ENCODE assay signal across 10 cellular contexts in genomic region chr18:48715651-48716354, GRCh38.
DNase-seq lines count a peak whose midpoint lies in the region; ATAC-seq, FAIRE-seq and TF ChIP-seq lines count a peak whose summit lies in the region.
"Had no signal": no experiment of that assay in that cellular context is flagged by ENCODE, and none has a peak within 500 bp of the region (broad histone marks: within the 10 kb centered on the region; RNA-seq: fewer than 3 reads in every experiment).

No MANE protein-coding gene starts in this region.

- POLR2A ChIA-PET in activated B cell treated with CpG ODN at 0.5 μM for 24 hours (lab: Charles Lee) = no interaction called here

- peak; percentile 86 for FAIRE-seq in GM12892 (lab: Jason Lieb, UNC)

- peaks cover 4% of the 10 kb centered on the region for H3K36me3 Mint-ChIP-seq in activated B cell treated with CpG ODN at 0.5 μM for 24 hours (ENCODE audit: low read depth)
- H3K36me3 Mint-ChIP-seq in natural killer cell = no peaks in the 10 kb centered on the region
- peaks cover 13% of the 10 kb centered on the region for H3K36me3 Mint-ChIP-seq in glutamatergic neuron (ENCODE audit: unreplicated experiment)

- peaks cover 4% of the 10 kb centered on the region for H3K9me3 Mint-ChIP-seq in activated B cell treated with CpG ODN at 0.5 μM for 24 hours
- H3K9me3 Mint-ChIP-seq in natural killer cell = no peaks in the 10 kb centered on the region
- H3K9me3 Mint-ChIP-seq in glutamatergic neuron (ENCODE audit: unreplicated experiment) = peaks cover 11% of the 10 kb centered on the region

- H3K27me3 Mint-ChIP-seq in activated B cell treated with CpG ODN at 0.5 μM for 24 hours (no peaks in the 10 kb centered on the region), natural killer cell (ENCODE audit: low read depth in 2 of 2) (no peaks in the 10 kb centered on the region), glutamatergic neuron (ENCODE audit: unreplicated experiment) (peaks cover 3% of the 10 kb centered on the region)

- no peak overlapping the region for H3K27ac Mint-ChIP-seq in activated B cell treated with CpG ODN at 0.5 μM for 24 hours
- H3K27ac Mint-ChIP-seq in natural killer cell = peak overlapping the region in 1 of 2 donors; percentile 10
- no peak overlapping the region for H3K27ac Mint-ChIP-seq in glutamatergic neuron (ENCODE audit: unreplicated experiment)

- DNase-seq in GM12892 (ENCODE audit: insufficient read length) = no peak
- DNase-seq in activated B cell treated with CpG ODN at 0.5 μM for 24 hours = no peak
- no peak for DNase-seq in natural killer cell
- no peak for DNase-seq in glutamatergic neuron
- no peak for DNase-seq in amniotic stem cell (lab: John Stamatoyannopoulos, UW)
- no peak for DNase-seq in NCI-H1694 treated with DMSO at 0.1 percent for 48 hours (lab: John Stamatoyannopoulos, UW)
- no peak for DNase-seq in stimulated activated CD4-positive, alpha-beta T cell treated with anti-CD3 and anti-CD28 coated beads, Interleukin-4, amount 100 ng/mL, for 1 hour
- DNase-seq: DMS53, SHP77 treated with DMSO at 0.1 percent for 48 hours had no signal

- ATAC-seq in HG02885 (IDR thresholded peaks at IDR 0.05; ENCODE audit: poor library complexity, unreplicated experiment) (peak; percentile 81), activated B cell treated with CpG ODN at 0.5 μM for 24 hours (ENCODE audit: low read depth) (peak; percentile 73), natural killer cell (peak in 2 of 3 donors; percentile 47 to 51)

- H3K4me3 Mint-ChIP-seq in activated B cell treated with CpG ODN at 0.5 μM for 24 hours = no peak overlapping the region
- no peak overlapping the region for H3K4me3 Mint-ChIP-seq in natural killer cell
- H3K4me3 Mint-ChIP-seq in glutamatergic neuron (ENCODE audit: unreplicated experiment) = no peak overlapping the region

- H3K4me1 Mint-ChIP-seq in activated B cell treated with CpG ODN at 0.5 μM for 24 hours (peaks cover 10% of the 10 kb centered on the region), natural killer cell (peaks cover 7% of the 10 kb centered on the region in 2 donors), glutamatergic neuron (ENCODE audit: low read depth, unreplicated experiment) (peaks cover 24% of the 10 kb centered on the region)

- TF ChIP-seq POLR2A in GM12892 (IDR thresholded peaks at IDR 0.05; ENCODE audit: low read depth, low read length) = no peak

- no peak for TF ChIP-seq CTCF in activated B cell treated with CpG ODN at 0.5 μM for 24 hours (IDR thresholded peaks at IDR 0.05)
- TF ChIP-seq CTCF in natural killer cell (IDR thresholded peaks at IDR 0.05) = no peak
- no peak for TF ChIP-seq CTCF in glutamatergic neuron (IDR thresholded peaks at IDR 0.05; ENCODE audit: partially characterized antibody, unreplicated experiment)

- intact Hi-C loops in activated B cell treated with CpG ODN at 0.5 μM for 24 hours (cut with micrococcal nuclease) = no loop called here
- intact Hi-C loops in natural killer cell (cut with micrococcal nuclease) = no loop called here

- CTCF ChIA-PET in activated B cell treated with CpG ODN at 0.5 μM for 24 hours (lab: Charles Lee) = no interaction called here
